Comparison of ENCODE assay signal across 8 cellular contexts in genomic region chr19:5967994-5968430, GRCh38. TPM values are rescaled to one million over a fixed set of nuclear protein-coding genes. Genes with fewer than 3 reads are reported as not detected.
A peak's percentile ranks its signal among the peaks of the same experiment; 100 is the strongest.
DNase-seq lines count a peak whose midpoint lies in the region; ATAC-seq, FAIRE-seq and TF ChIP-seq lines count a peak whose summit lies in the region.

No MANE protein-coding gene starts in this region.

- no peaks in the 10 kb centered on the region for H3K27me3 ChIP-seq in skeletal muscle tissue (ENCODE audit: control insufficient read depth in 3 of 3, insufficient read depth in 3 of 3, low read length in 3 of 3)

- no peak for TF ChIP-seq POLR2A in GM12891 (IDR thresholded peaks at IDR 0.05; ENCODE audit: low read depth, low read length)

- H3K4me1 Mint-ChIP-seq in immature natural killer cell = peaks cover 68 to 93% of the 10 kb centered on the region in 2 donors

- FAIRE-seq in A204.1 (lab: Jason Lieb, UNC) (peak; percentile 91), GM12891 (lab: Jason Lieb, UNC) (peak; percentile 91)

- H3K27ac Mint-ChIP-seq in immature natural killer cell = peak overlapping the region; percentile 3 to 87 (median 78)

- DNase-seq in GM12891 (ENCODE audit: insufficient read length, low spot score) (peak; percentile 59), NCI-H2029 treated with DMSO at 0.1 percent for 48 hours (lab: John Stamatoyannopoulos, UW) (peak; percentile 77), immature natural killer cell (peak; percentile 35 to 41 (median 39))
- peak; percentile 49 for DNase-seq in central memory CD4-positive, alpha-beta T cell

- no peaks in the 10 kb centered on the region for H3K9me3 ChIP-seq in skeletal muscle tissue (ENCODE audit: control insufficient read depth in 3 of 3, low read length in 3 of 3)

- no peak overlapping the region for H3K4me3 Mint-ChIP-seq in immature natural killer cell

- H3K27ac ChIP-seq in VCaP (peak overlapping the region; percentile 71), skeletal muscle tissue (ENCODE audit: low read depth, low read length) (peak overlapping the region; percentile 50)

- H3K9ac ChIP-seq in skeletal muscle tissue (ENCODE audit: low read depth in 1 of 3, low read length in 3 of 3) = peak overlapping the region; percentile 51 to 74 (median 62)

- peaks cover 3 to 15% (median 5%) of the 10 kb centered on the region in 3 donors for H3K36me3 ChIP-seq in skeletal muscle tissue (ENCODE audit: control insufficient read depth in 3 of 3, insufficient read depth in 3 of 3, low read length in 3 of 3)

- peak; percentile 85 for TF ChIP-seq CTCF in VCaP (conservative IDR thresholded peaks at IDR 0.05)

- H3K4me3 ChIP-seq in skeletal muscle tissue (ENCODE audit: low read length in 3 of 3) = peak overlapping the region; percentile 29 to 58 (median 35)

- H3K4me1 ChIP-seq in skeletal muscle tissue (ENCODE audit: control insufficient read depth in 3 of 3, insufficient read depth in 3 of 3, low read length in 3 of 3) = peaks cover 46 to 75% (median 58%) of the 10 kb centered on the region in 3 donors

- no peak for ATAC-seq in HG02870 (IDR thresholded peaks at IDR 0.05; ENCODE audit: unreplicated experiment)

- H3K9me3 Mint-ChIP-seq in immature natural killer cell = no peaks in the 10 kb centered on the region

- no peaks in the 10 kb centered on the region for H3K27me3 Mint-ChIP-seq in immature natural killer cell (ENCODE audit: low read depth in 3 of 3)

- H3K36me3 Mint-ChIP-seq in immature natural killer cell = peaks cover 0 to 4% (median 0%) of the 10 kb centered on the region in 3 donors

TF ChIP-seq in GM12891, 5 proteins besides CTCF, POLR2A, EP300 and RAD21:
- TF ChIP-seq POU2F2 (IDR thresholded peaks at IDR 0.05; ENCODE audit: low read depth, low read length) (peak; percentile 10; the same call in 1 of the 2 replicates), POLR2AphosphoS5 (IDR thresholded peaks at IDR 0.05; ENCODE audit: low read depth, low read length) (no peak)
TF ChIP-seq in GM12891: peak in this region for 1.

RNA-seq across cellular contexts. Expression of gene RANBP3, which starts 9.9 kb away (rescaled TPM):
- polyA plus RNA-seq in GM12891 (2012; ENCODE audit: low read depth, missing spikeins) = 40.5 TPM
- 10 to 100 TPM in 1 of 3 donors, 1 to 10 TPM in 2; 3.2 to 14.5 (median 4.4) TPM for polyA plus RNA-seq in immature natural killer cell
- total RNA-seq in skeletal muscle tissue = 26.6 TPM

RNA-seq across cellular contexts. Expression of gene CAPS, which starts 54.0 kb away (rescaled TPM):
- 2.9 TPM for polyA plus RNA-seq in GM12891 (2012; ENCODE audit: low read depth, missing spikeins)
- 1 to 10 TPM in 2 of 3 donors, under 1 TPM in 1; 0.32 to 4.1 (median 2.2) TPM for polyA plus RNA-seq in immature natural killer cell
- total RNA-seq in skeletal muscle tissue = 1.6 TPM
